In the genomic region with DNA sequence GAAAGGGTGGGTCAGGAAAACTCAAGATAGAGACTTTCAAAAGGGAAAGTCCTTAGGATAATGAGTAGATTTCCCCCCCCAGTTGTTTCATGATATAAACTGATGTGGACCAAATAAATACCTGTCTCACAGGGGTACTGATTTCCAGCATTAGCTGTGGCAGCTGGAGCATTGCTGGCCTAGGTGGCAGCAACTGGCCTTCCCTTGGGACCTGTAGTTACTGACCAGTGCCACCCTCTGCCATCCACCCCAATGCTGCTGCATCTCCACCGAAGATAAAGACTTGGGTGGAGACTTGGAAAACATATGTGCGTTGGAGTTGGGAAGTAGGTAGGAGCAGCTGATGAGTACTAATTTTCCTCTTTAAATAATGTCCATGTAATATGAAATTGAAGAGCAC, we compare ENCODE assay signal across 19 cellular contexts.
"Had no signal": no experiment of that assay in that cellular context is flagged by ENCODE, and none has a peak within 500 bp of the region (broad histone marks: within the 10 kb centered on the region; RNA-seq: fewer than 3 reads in every experiment).

No MANE protein-coding gene starts in this region.

- H3K9me3 Mint-ChIP-seq: mesothelial cell of epicardium, nephron had no signal

- H3K4me3 Mint-ChIP-seq: mesothelial cell of epicardium, nephron, type B pancreatic cell had no signal

- H3K9me3 ChIP-seq: esophagus squamous epithelium, heart left ventricle, sigmoid colon, suprapubic skin, thyroid gland had no signal

- H3K27ac ChIP-seq: esophagus squamous epithelium, foreskin keratinocyte, parathyroid adenoma, sigmoid colon, suprapubic skin, thyroid gland had no signal

- H3K27ac Mint-ChIP-seq: mesothelial cell of epicardium, nephron, type B pancreatic cell had no signal

- DNase-seq: esophagus squamous epithelium; foreskin keratinocyte; heart left ventricle; hypothalamus; kidney glomerular epithelial cell; mammary epithelial cell; occipital lobe; sigmoid colon; small intestine; stimulated activated CD4-positive, alpha-beta T cell treated with anti-CD3 and anti-CD28 coated beads, Interleukin-12 subunit alpha, Interleukin-12 subunit beta, amount 100 ng/mL, for 4 hours; stimulated activated CD4-positive, alpha-beta T cell treated with anti-CD3 and anti-CD28 coated beads, Interleukin-2, amount 100 ng/mL, for 48 hours; stimulated activated naive CD8-positive, alpha-beta T cell treated with anti-CD3 and anti-CD28 coated beads, Interleukin-15, Interleukin-2, amounts not matched to agents 100 U/mL and 50 U/mL, for 24 hours; thyroid gland had no signal

- H3K27me3 Mint-ChIP-seq: type B pancreatic cell had no signal

- H3K36me3 Mint-ChIP-seq: mesothelial cell of epicardium had no signal

- H3K36me3 ChIP-seq: suprapubic skin had no signal

- H3K4me3 ChIP-seq: esophagus squamous epithelium, heart left ventricle, sigmoid colon, suprapubic skin, thyroid gland had no signal

- H3K4me1 Mint-ChIP-seq: nephron had no signal

- H3K27me3 ChIP-seq: esophagus squamous epithelium, foreskin keratinocyte, sigmoid colon, suprapubic skin, thyroid gland had no signal

- ATAC-seq: foreskin keratinocyte, left lobe of liver had no signal
